11 cellular contexts compared by ENCODE assay signal in genomic region chrX:23785564-23785963, GRCh38. TPM values are rescaled to one million over a fixed set of nuclear protein-coding genes. Genes with fewer than 3 reads are reported as not detected.
A peak's percentile ranks its signal among the peaks of the same experiment; 100 is the strongest.
DNase-seq lines count a peak whose midpoint lies in the region; ATAC-seq and TF ChIP-seq lines count a peak whose summit lies in the region.
"Had no signal": no experiment of that assay in that cellular context is flagged by ENCODE, and none has a peak within 500 bp of the region (broad histone marks: within the 10 kb centered on the region; RNA-seq: fewer than 3 reads in every experiment).

No MANE protein-coding gene starts in this region.

- H3K9me3 Mint-ChIP-seq in activated naive CD4-positive, alpha-beta T cell treated with anti-CD3 and anti-CD28 coated beads, Interleukin-2, amount 50 U/mL, for 24 hours = no peaks in the 10 kb centered on the region
- H3K9me3 Mint-ChIP-seq in mesothelial cell of epicardium = no peaks in the 10 kb centered on the region

- no peak for TF ChIP-seq CTCF in colonic mucosa (IDR thresholded peaks at IDR 0.05)
- TF ChIP-seq CTCF in mesothelial cell of epicardium (IDR thresholded peaks at IDR 0.05; ENCODE audit: unreplicated experiment) = no peak
- no peak for TF ChIP-seq CTCF in upper lobe of right lung (IDR thresholded peaks at IDR 0.05)
- no peak for TF ChIP-seq CTCF in body of pancreas (IDR thresholded peaks at IDR 0.05)

- ATAC-seq in upper lobe of right lung (no peak), body of pancreas (no peak), HG02885 (IDR thresholded peaks at IDR 0.05; ENCODE audit: poor library complexity, unreplicated experiment) (no peak), GM21390 (IDR thresholded peaks at IDR 0.05; ENCODE audit: unreplicated experiment) (no peak)

- peak overlapping the region; percentile 96 for H3K4me3 Mint-ChIP-seq in activated naive CD4-positive, alpha-beta T cell treated with anti-CD3 and anti-CD28 coated beads, Interleukin-2, amount 50 U/mL, for 24 hours
- H3K4me3 Mint-ChIP-seq in mesothelial cell of epicardium = peak overlapping the region; percentile 98

- H3K27me3 ChIP-seq in colonic mucosa (no peaks in the 10 kb centered on the region), upper lobe of right lung (no peaks in the 10 kb centered on the region), body of pancreas (no peaks in the 10 kb centered on the region)
- H3K27me3 ChIP-seq: SJCRH30 had no signal

- H3K9me3 ChIP-seq in colonic mucosa (no peaks in the 10 kb centered on the region), upper lobe of right lung (no peaks in the 10 kb centered on the region), body of pancreas (no peaks in the 10 kb centered on the region)
- H3K9me3 ChIP-seq: SJCRH30 had no signal

- H3K27ac Mint-ChIP-seq in activated naive CD4-positive, alpha-beta T cell treated with anti-CD3 and anti-CD28 coated beads, Interleukin-2, amount 50 U/mL, for 24 hours = peak overlapping the region; percentile 92
- peak overlapping the region; percentile 47 for H3K27ac Mint-ChIP-seq in mesothelial cell of epicardium

- no peak for DNase-seq in activated naive CD4-positive, alpha-beta T cell treated with anti-CD3 and anti-CD28 coated beads, Interleukin-2, amount 50 U/mL, for 16 hours
- no peak for DNase-seq in colonic mucosa
- no peak for DNase-seq in mesothelial cell of epicardium (ENCODE audit: low spot score in 2 of 2, unreplicated experiment in 2 of 2)
- DNase-seq in upper lobe of right lung = no peak
- DNase-seq in body of pancreas = no peak
- DNase-seq: activated effector memory CD4-positive, alpha-beta T cell treated with Interleukin-2 at 50 U/mL for 16 hours; NCI-H146; SJCRH30 had no signal

- H3K36me3 ChIP-seq in colonic mucosa (no peaks in the 10 kb centered on the region), upper lobe of right lung (no peaks in the 10 kb centered on the region), body of pancreas (replicated peaks in 1 of 2; ENCODE audit: insufficient read depth in 1 of 2, low read depth in 2 of 2) (no peaks in the 10 kb centered on the region)

- H3K4me1 Mint-ChIP-seq in activated naive CD4-positive, alpha-beta T cell treated with anti-CD3 and anti-CD28 coated beads, Interleukin-2, amount 50 U/mL, for 24 hours = peaks cover 39% of the 10 kb centered on the region
- H3K4me1 Mint-ChIP-seq in mesothelial cell of epicardium = peaks cover 36% of the 10 kb centered on the region

- 50 to 78% methylated on average over 2 of the region's 2 CpGs for WGBS in body of pancreas, 2 donors

- peak overlapping the region; percentile 80 for H3K27ac ChIP-seq in colonic mucosa
- peak overlapping the region; percentile 93 for H3K27ac ChIP-seq in upper lobe of right lung
- H3K27ac ChIP-seq in body of pancreas = peak overlapping the region in 2 of 4 donors; percentile 90 to 93
- H3K27ac ChIP-seq: SJCRH30 had no signal

- H3K36me3 Mint-ChIP-seq in activated naive CD4-positive, alpha-beta T cell treated with anti-CD3 and anti-CD28 coated beads, Interleukin-2, amount 50 U/mL, for 24 hours = peaks cover 19% of the 10 kb centered on the region
- peaks cover 23% of the 10 kb centered on the region for H3K36me3 Mint-ChIP-seq in mesothelial cell of epicardium

- peak overlapping the region in 1 of 2 donors; percentile 85 for H3K9ac ChIP-seq in colonic mucosa (ENCODE audit: low read depth in 2 of 2, low read length in 2 of 2)

- no peak for TF ChIP-seq POLR2A in body of pancreas (IDR thresholded peaks at IDR 0.05)

- H3K27me3 Mint-ChIP-seq in activated naive CD4-positive, alpha-beta T cell treated with anti-CD3 and anti-CD28 coated beads, Interleukin-2, amount 50 U/mL, for 24 hours = no peaks in the 10 kb centered on the region
- no peaks in the 10 kb centered on the region for H3K27me3 Mint-ChIP-seq in mesothelial cell of epicardium (ENCODE audit: low read depth)

- no peaks in the 10 kb centered on the region for H3K4me1 ChIP-seq in colonic mucosa
- H3K4me1 ChIP-seq in upper lobe of right lung = peaks cover 6% of the 10 kb centered on the region
- no peaks in the 10 kb centered on the region for H3K4me1 ChIP-seq in body of pancreas

- intact Hi-C loops in colonic mucosa (cut with DNase I) (no loop called here), upper lobe of right lung (cut with DNase I) (no loop called here), body of pancreas (cut with DNase I) (no loop called here)

- H3K4me3 ChIP-seq in colonic mucosa (peak overlapping the region; percentile 42), upper lobe of right lung (peak overlapping the region; percentile 67), body of pancreas (no peak overlapping the region)
- H3K4me3 ChIP-seq: SJCRH30 had no signal

RNA-seq across cellular contexts. Expression of gene SAT1, which starts 2.6 kb away (rescaled TPM):
- 100 to 1,000 TPM; 301 to 608 TPM for total RNA-seq in colonic mucosa
- total RNA-seq in mesothelial cell of epicardium = 225 to 236 TPM (median 233 TPM) in 3 replicates
- total RNA-seq in upper lobe of right lung = 784 TPM
- 100 to 1,000 TPM; 483 to 493 TPM for total RNA-seq in body of pancreas

RNA-seq across cellular contexts. Expression of gene ACOT9, which starts 42.5 kb away (rescaled TPM):
- total RNA-seq in colonic mucosa (10 to 100 TPM; 23.6 to 26.0 TPM), mesothelial cell of epicardium (29.0 to 32.7 TPM (median 32.5 TPM) in 3 replicates), upper lobe of right lung (42.0 TPM), body of pancreas (10 to 100 TPM in 1 of 2 donors, 1 to 10 TPM in 1; 6.3 to 17.9 TPM)

Comparison
In these comparisons a context has a peak if more than half of its experiments do, and no peak if none do; other contexts are left out.
1. H3K4me3 ChIP-seq: peak in colonic mucosa (single experiment) and upper lobe of right lung (single experiment); none in body of pancreas (0 of 2).